ENCODE assay signal across 34 cellular contexts in the genomic region with DNA sequence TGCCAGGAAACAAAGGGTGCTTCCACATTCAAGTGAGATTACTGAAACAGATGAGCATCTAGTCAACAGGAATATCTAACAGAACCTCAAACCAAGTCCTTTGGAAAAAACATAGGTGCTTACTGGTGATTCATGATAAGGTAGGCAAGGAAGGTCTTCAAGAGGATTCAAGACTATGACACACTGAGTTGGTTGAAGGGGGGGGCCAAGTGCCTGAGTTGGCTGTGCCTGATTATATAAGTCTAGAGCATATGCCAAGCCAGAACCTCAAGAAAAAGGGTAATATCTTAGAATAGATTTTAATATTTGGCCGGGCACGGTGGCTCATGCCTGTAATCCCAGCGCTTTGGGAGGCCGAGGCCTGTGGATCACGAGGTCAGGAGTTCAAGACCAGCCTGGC.
"Had no signal": no experiment of that assay in that cellular context is flagged by ENCODE, and none has a peak within 500 bp of the region (broad histone marks: within the 10 kb centered on the region; RNA-seq: fewer than 3 reads in every experiment).

No MANE protein-coding gene starts in this region.

- DNase-seq: Karpas-422, Kasumi-1, KG1, MG63, MM.1S, MV-4-11, NCI-H1048, NCI-H1092, NCI-H1092 treated with DMSO at 0.1 percent for 48 hours, NCI-H1105, NCI-H1105 treated with DMSO at 0.1 percent for 48 hours, NCI-H1417, NCI-H1417 treated with DMSO at 0.1 percent for 48 hours, NCI-H1436, NCI-H1436 treated with DMSO at 0.1 percent for 48 hours, NCI-H146, NCI-H1694, NCI-H1694 treated with DMSO at 0.1 percent for 48 hours, NCI-H187, NCI-H187 treated with DMSO at 0.1 percent for 48 hours, NCI-H1930, NCI-H2029, NCI-H2029 treated with DMSO at 0.1 percent for 48 hours, NCI-H2081, NCI-H2081 treated with DMSO at 0.1 percent for 48 hours, NCI-H2107, NCI-H2171, NCI-H2171 treated with DMSO at 0.1 percent for 48 hours, NCI-H2227 treated with DMSO at 0.1 percent for 48 hours, NCI-H226, NCI-H345, NCI-H446, NCI-H446 treated with DMSO at 0.1 percent for 48 hours had no signal

- H3K27me3 ChIP-seq: MG63 had no signal

- H3K27ac ChIP-seq: KMS-11 had no signal
